5 cellular contexts compared by ENCODE assay signal in genomic region chr9:74530458-74530857, GRCh38. TPM values are rescaled to one million over a fixed set of nuclear protein-coding genes. Genes with fewer than 3 reads are reported as not detected.
"Had no signal": no experiment of that assay in that cellular context is flagged by ENCODE, and none has a peak within 500 bp of the region (broad histone marks: within the 10 kb centered on the region; RNA-seq: fewer than 3 reads in every experiment).

No MANE protein-coding gene starts in this region.

RNA-seq across cellular contexts. Expression of gene RORB, which starts 33.3 kb away (rescaled TPM):
- total RNA-seq: chondrocyte; naive thymus-derived CD8-positive, alpha-beta T cell; osteocyte; progenitor cell of endocrine pancreas had no signal
- polyA plus RNA-seq: hepatocyte had no signal
